ENCODE assay signal across 1 cellular context in the genomic region with DNA sequence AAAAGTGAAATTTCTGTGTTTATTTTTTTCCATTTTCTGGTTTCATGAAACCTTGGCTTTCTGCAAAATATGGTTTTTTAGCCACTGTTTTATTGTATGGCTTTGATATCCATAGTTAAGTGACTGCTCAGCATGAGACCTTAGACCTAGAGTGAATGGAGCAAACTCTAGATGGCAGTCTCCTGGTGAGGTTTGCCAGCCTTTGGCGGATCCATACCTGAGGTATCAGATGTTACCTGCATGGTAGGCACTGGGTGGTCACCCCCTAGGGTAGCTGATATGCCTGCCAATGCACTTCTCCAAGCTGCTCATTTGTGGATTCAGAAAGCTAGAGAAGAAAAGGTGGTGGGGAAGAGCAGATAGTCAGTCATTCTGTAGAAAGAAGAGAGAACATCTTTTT.
TF ChIP-seq lines count a peak whose summit lies in the region.

No MANE protein-coding gene starts in this region.

TF ChIP-seq in GM23338, 12 proteins besides CTCF, POLR2A, EP300 and RAD21 (continued from another document):
- TF ChIP-seq EZH2 (IDR thresholded peaks at IDR 0.05; ENCODE audit: low read depth, unreplicated experiment), result no peak
